ENCODE assay signal across 2 cellular contexts in genomic region chr3:20042331-20042730, GRCh38.
TF ChIP-seq lines count a peak whose summit lies in the region.

No MANE protein-coding gene starts in this region.

TF ChIP-seq in GM12878, 131 proteins besides CTCF, POLR2A, EP300 and RAD21:
- TF ChIP-seq POLR2AphosphoS5 (IDR thresholded peaks at IDR 0.05; ENCODE audit: low read length), result no peak
- TF ChIP-seq RAD51 (IDR thresholded peaks at IDR 0.05), result no peak
- TF ChIP-seq SUZ12 (IDR thresholded peaks at IDR 0.05; ENCODE audit: unreplicated experiment), result no peak
- TF ChIP-seq IRF4 (IDR thresholded peaks at IDR 0.05; ENCODE audit: low read depth, low read length), result no peak
- TF ChIP-seq NR2F1 (conservative IDR thresholded peaks at IDR 0.05), result no peak
- TF ChIP-seq NR2C2 (IDR thresholded peaks at IDR 0.05; ENCODE audit: borderline replicate concordance, control insufficient read depth, insufficient read length, low read depth), result no peak

TF ChIP-seq in neural cell, 6 proteins besides CTCF, POLR2A, EP300 and RAD21:
- TF ChIP-seq REST (IDR thresholded peaks at IDR 0.05; ENCODE audit: borderline replicate concordance), result no peak
- no peak for TF ChIP-seq POLR2AphosphoS5 (IDR thresholded peaks at IDR 0.05)
- no peak for TF ChIP-seq EZH2 (IDR thresholded peaks at IDR 0.05; ENCODE audit: borderline replicate concordance, insufficient read depth, low read length, poor library complexity, severe bottlenecking)
- TF ChIP-seq MXI1 (conservative IDR thresholded peaks at IDR 0.05; ENCODE audit: poor library complexity, severe bottlenecking), result no peak
- TF ChIP-seq TAF1 (IDR thresholded peaks at IDR 0.05; ENCODE audit: low read depth), result no peak
- TF ChIP-seq SMC3 (conservative IDR thresholded peaks at IDR 0.05; ENCODE audit: poor library complexity), result no peak
TF ChIP-seq in neural cell: peak in this region for 0.
